7 cellular contexts compared by ENCODE assay signal in the genomic region with DNA sequence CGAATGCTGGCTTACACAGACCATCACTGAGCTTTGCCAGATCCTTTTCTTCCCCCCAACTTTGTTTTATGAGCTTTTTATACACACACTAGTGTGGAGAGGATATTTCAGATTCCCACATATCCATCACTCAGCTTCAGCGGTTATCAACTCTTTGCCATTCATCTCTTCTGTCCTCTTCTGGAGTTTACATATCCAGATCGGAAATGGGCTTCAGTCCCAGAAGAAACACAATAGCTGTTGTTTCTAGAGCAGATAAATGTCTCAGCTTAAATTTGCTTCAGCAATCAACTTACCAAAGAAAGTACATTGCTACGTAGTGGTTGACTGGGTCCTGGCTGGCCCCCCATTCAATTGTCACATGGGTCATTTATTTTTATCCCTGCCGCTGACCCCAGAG.
"Had no signal": no experiment of that assay in that cellular context is flagged by ENCODE, and none has a peak within 500 bp of the region (broad histone marks: within the 10 kb centered on the region; RNA-seq: fewer than 3 reads in every experiment).

No MANE protein-coding gene starts in this region.

- H2AFZ ChIP-seq: GM23248 had no signal

- H3K4me3 ChIP-seq: GM23248, HAP-1 had no signal

- H3K9ac ChIP-seq: GM23248 had no signal

- ATAC-seq: HCT116 had no signal

- FAIRE-seq: HTR-8/SVneo had no signal

- H3K27ac ChIP-seq: GM23248 had no signal

- H3K4me1 ChIP-seq: HAP-1 had no signal

- H3K36me3 ChIP-seq: HAP-1 had no signal

- DNase-seq: GM23248, GOT3, H7, HFFc6 had no signal

- H3K9me3 ChIP-seq: HAP-1 had no signal
